ENCODE assay signal across 12 cellular contexts in the genomic region with DNA sequence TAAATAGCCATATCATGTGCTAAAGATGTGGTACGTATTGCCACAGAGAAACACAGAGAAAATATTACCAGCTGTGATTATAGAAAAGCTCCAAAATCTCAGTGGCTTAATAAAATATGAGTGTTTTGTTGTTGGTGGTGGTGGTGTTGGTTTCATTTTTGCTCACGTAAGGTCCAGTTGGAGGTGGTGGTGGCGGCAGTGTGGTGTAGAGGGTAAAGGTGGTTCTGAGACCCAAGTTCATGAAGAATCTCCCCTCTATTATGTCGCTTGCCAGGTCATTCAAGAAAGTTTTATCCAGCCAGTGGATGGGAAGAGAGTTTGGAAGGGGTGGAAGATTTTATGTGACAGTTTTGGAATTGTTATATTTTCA.
DNase-seq lines count a peak whose midpoint lies in the region; ATAC-seq and TF ChIP-seq lines count a peak whose summit lies in the region.
"Had no signal": no experiment of that assay in that cellular context is flagged by ENCODE, and none has a peak within 500 bp of the region (broad histone marks: within the 10 kb centered on the region; RNA-seq: fewer than 3 reads in every experiment).

No MANE protein-coding gene starts in this region.

- H3K4me1 ChIP-seq in BLaER1 (peaks cover 32% of the 10 kb centered on the region), esophagus squamous epithelium (peaks cover 0 to 10% (median 0%) of the 10 kb centered on the region in 3 donors)

- TF ChIP-seq CTCF in brain microvascular endothelial cell (IDR thresholded peaks at IDR 0.05; ENCODE audit: low read depth, low read length, missing control alignments) = no peak
- no peak for TF ChIP-seq CTCF in esophagus squamous epithelium (IDR thresholded peaks at IDR 0.05)

- DNase-seq in retina = no peak
- DNase-seq in brain microvascular endothelial cell = no peak
- no peak for DNase-seq in stimulated activated CD4-positive, alpha-beta T cell treated with anti-CD3 and anti-CD28 coated beads, Interleukin-4, amount 100 ng/mL, for 4 hours
- no peak for DNase-seq in esophagus squamous epithelium (lab: John Stamatoyannopoulos, UW)
- DNase-seq: activated CD4-positive, CD25-positive, alpha-beta regulatory T cell treated with anti-CD3 and anti-CD28 coated beads, Interleukin-2, amount 50 U/mL, for 72 hours; NCI-H2029; stimulated activated naive CD4-positive, alpha-beta T cell treated with Interleukin-2 at 50 U/mL for 16 hours had no signal

- peak overlapping the region; percentile 91 for H3K4me2 ChIP-seq in BLaER1
- H3K4me2 ChIP-seq: smooth muscle cell had no signal

- in situ Hi-C loops in brain microvascular endothelial cell (cut with HindIII; ENCODE audit: low pct_ligation_motif_present, low sequenced_read_pairs) = no loop called here

- no peaks in the 10 kb centered on the region for H3K27me3 ChIP-seq in BLaER1
- H3K27me3 ChIP-seq in brain microvascular endothelial cell (replicated peaks) = no peaks in the 10 kb centered on the region
- no peaks in the 10 kb centered on the region for H3K27me3 ChIP-seq in esophagus squamous epithelium

- H3K9ac ChIP-seq in BLaER1 = peak overlapping the region; percentile 75; the same call in 1 of the 2 replicates

- no peak overlapping the region; the same call in 1 of the 2 replicates for H3K4me3 ChIP-seq in BLaER1
- H3K4me3 ChIP-seq in brain microvascular endothelial cell (ENCODE audit: low read depth, low read length) = no peak overlapping the region
- no peak overlapping the region for H3K4me3 ChIP-seq in esophagus squamous epithelium
- H3K4me3 ChIP-seq: smooth muscle cell had no signal

- 62 to 78% methylated on average over 4 of the region's 4 CpGs for WGBS in esophagus squamous epithelium, 2 donors

- H4K20me1 ChIP-seq in BLaER1 = no peaks in the 10 kb centered on the region

- no peaks in the 10 kb centered on the region for H3K36me3 ChIP-seq in BLaER1
- no peaks in the 10 kb centered on the region for H3K36me3 ChIP-seq in brain microvascular endothelial cell (replicated peaks)
- no peaks in the 10 kb centered on the region for H3K36me3 ChIP-seq in esophagus squamous epithelium

- TF ChIP-seq POLR2A in esophagus squamous epithelium (IDR thresholded peaks at IDR 0.05) = no peak

- H3K9me3 ChIP-seq in BLaER1 (no peaks in the 10 kb centered on the region; the same call in 1 of the 2 replicates), esophagus squamous epithelium (no peaks in the 10 kb centered on the region)

- intact Hi-C loops in esophagus squamous epithelium (cut with DNase I) = no loop called here

- peak overlapping the region; percentile 87 for H3K27ac ChIP-seq in BLaER1
- H3K27ac ChIP-seq in brain microvascular endothelial cell = no peak overlapping the region
- peak overlapping the region in 1 of 4 donors; percentile 17 for H3K27ac ChIP-seq in esophagus squamous epithelium

- ATAC-seq in GM19397 (IDR thresholded peaks at IDR 0.05; ENCODE audit: unreplicated experiment) = peak; percentile 34
- ATAC-seq in HG02884 (IDR thresholded peaks at IDR 0.05; ENCODE audit: unreplicated experiment) = peak; percentile 16
- peak; percentile 18 for ATAC-seq in HG03571 (IDR thresholded peaks at IDR 0.05; ENCODE audit: unreplicated experiment)
